In the genomic region with DNA sequence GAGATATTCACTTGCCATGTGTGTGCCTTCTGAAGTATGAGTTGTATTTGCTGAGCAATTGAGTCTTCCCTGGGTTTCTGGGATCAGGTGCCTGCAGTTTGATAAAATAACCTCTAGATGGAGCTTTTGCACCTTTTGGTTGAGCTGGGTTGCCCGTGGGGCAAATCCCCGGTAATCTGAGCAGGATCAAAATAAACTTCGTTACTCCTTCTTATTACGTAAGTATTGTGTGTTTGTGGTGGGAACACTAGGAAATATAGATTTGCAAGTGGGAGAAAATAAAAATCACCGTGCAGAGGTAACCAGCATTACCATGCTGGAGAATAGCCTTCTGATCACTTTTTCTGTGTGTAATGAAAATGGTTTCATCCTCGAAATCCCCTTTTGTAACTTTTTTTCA, we compare ENCODE assay signal across 8 cellular contexts.
A peak's percentile ranks its signal among the peaks of the same experiment; 100 is the strongest.
DNase-seq lines count a peak whose midpoint lies in the region; ATAC-seq and TF ChIP-seq lines count a peak whose summit lies in the region.

No MANE protein-coding gene starts in this region.

- POLR2A ChIA-PET in GM10248 (lab: Yijun Ruan, JAX) = no interaction called here

- H3K4me1 ChIP-seq in adipocyte (ENCODE audit: control insufficient read depth, insufficient read depth, low read length) (no peaks in the 10 kb centered on the region), liver (ENCODE audit: control insufficient read depth in 4 of 4, insufficient read depth in 4 of 4, low read length in 3 of 4) (peaks cover 0 to 13% (median 6%) of the 10 kb centered on the region in 4 donors)

- ATAC-seq in HG02938 (IDR thresholded peaks at IDR 0.05; ENCODE audit: unreplicated experiment) = no peak

- TF ChIP-seq CTCF in GM10248 (IDR thresholded peaks at IDR 0.05; ENCODE audit: control extremely low read depth, extremely low read depth, low read depth, missing control alignments) (peak; percentile 14), liver (IDR thresholded peaks at IDR 0.05; ENCODE audit: low read depth, low read length, missing input control) (peak; percentile 72)

- no peak overlapping the region for H3K27ac ChIP-seq in liver (ENCODE audit: low read depth in 1 of 2, low read length in 2 of 2)

- H3K36me3 ChIP-seq in adipocyte (ENCODE audit: control insufficient read depth, insufficient read depth, low read length, severe bottlenecking) (no peaks in the 10 kb centered on the region), liver (ENCODE audit: control insufficient read depth in 4 of 4, insufficient read depth in 3 of 4, low read depth in 1 of 4, low read length in 3 of 4) (no peaks in the 10 kb centered on the region)

- no peaks in the 10 kb centered on the region for H3K27me3 ChIP-seq in adipocyte (replicated peaks; ENCODE audit: control insufficient read depth, insufficient read depth, low read length)
- H3K27me3 ChIP-seq in liver (ENCODE audit: control insufficient read depth in 4 of 4, insufficient read depth in 4 of 4, low read length in 3 of 4) = no peaks in the 10 kb centered on the region

- 48% methylated on average over 6 of the region's 6 CpGs for WGBS in liver

- intact Hi-C loops in head of caudate nucleus (cut with DNase I) = no loop called here

- H3K4me3 ChIP-seq in adipocyte (ENCODE audit: low read length) = no peak overlapping the region
- H3K4me3 ChIP-seq in liver (ENCODE audit: low read depth in 1 of 3, low read length in 3 of 3) = no peak overlapping the region

- H3K9me3 ChIP-seq in adipocyte (ENCODE audit: control insufficient read depth, low read length) (no peaks in the 10 kb centered on the region), liver (ENCODE audit: control insufficient read depth in 4 of 4, low read length in 3 of 4) (no peaks in the 10 kb centered on the region)

- CTCF ChIA-PET in GM10248 (lab: Yijun Ruan, JAX) = interaction anchor here (0.7 kb wide), 1 partner anchor 197 kb away, joined by 3 read pairs; no protein-coding TSS in a partner anchor

- no peak overlapping the region for H3K9ac ChIP-seq in adipocyte (ENCODE audit: low read length)
- no peak overlapping the region for H3K9ac ChIP-seq in liver (ENCODE audit: low read depth in 1 of 2, low read length in 2 of 2)

- peak; percentile 17 for DNase-seq in GM10248 (ENCODE audit: extremely low spot score)
- DNase-seq in LHCN-M2 (ENCODE audit: low read depth) = peak; percentile 35
- DNase-seq in adipocyte (ENCODE audit: low read depth) = peak; percentile 40
- no peak for DNase-seq in Ammon's horn (ENCODE audit: low spot score)
- DNase-seq in epidermal melanocyte (ENCODE audit: insufficient read length, low spot score) = no peak
- no peak for DNase-seq in head of caudate nucleus

- TF ChIP-seq RAD21 in liver (IDR thresholded peaks at IDR 0.05) = peak; percentile 82 to 83

TF ChIP-seq in liver, 16 proteins besides CTCF, POLR2A, EP300 and RAD21:
- TF ChIP-seq YY1 (IDR thresholded peaks at IDR 0.05) (no peak), SP1 (IDR thresholded peaks at IDR 0.05) (no peak)

Comparison
In these comparisons a context has a peak if more than half of its experiments do, and no peak if none do; other contexts are left out.
1. DNase-seq: peak in GM10248 (single experiment), LHCN-M2 (single experiment) and adipocyte (single experiment); none in Ammon's horn (single experiment), epidermal melanocyte (single experiment) and head of caudate nucleus (0 of 42).